ENCODE assay signal across 8 cellular contexts in the genomic region with DNA sequence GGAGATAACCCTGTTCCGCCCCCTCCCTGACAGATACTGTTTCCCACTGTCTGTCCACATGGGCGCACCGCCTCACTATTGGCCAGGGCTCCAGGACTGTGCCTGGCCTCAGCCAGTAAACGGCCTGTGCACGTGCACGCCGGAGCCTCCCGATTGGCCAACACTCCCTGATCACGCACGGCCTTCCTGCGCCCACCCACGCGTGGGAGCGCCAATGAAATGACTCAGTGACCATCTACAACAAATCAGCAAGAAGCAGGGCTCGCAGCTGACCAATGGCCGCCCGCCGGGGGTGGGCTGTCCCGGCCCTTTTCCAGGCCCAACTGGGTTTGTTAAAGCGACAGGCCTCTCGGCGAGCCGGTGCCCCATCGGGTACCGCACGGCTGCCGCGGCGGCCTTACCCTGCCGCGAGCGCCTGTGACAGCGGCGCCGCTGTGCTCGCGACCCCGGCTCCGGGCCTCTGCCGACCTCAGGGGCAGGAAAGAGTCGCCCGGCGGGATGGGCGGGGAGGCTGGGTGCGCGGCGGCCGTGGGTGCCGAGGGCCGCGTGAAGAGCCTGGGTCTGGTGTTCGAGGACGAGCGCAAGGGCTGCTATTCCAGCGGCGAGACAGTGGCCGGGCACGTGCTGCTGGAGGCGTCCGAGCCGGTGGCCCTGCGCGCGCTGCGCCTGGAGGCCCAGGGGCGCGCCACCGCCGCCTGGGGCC. TPM values are rescaled to one million over a fixed set of nuclear protein-coding genes. Genes with fewer than 3 reads are reported as not detected.
DNase-seq lines count a peak whose midpoint lies in the region; ATAC-seq and TF ChIP-seq lines count a peak whose summit lies in the region.

Gene ARRDC4, plus strand, starts transcription at position 340 of the 703 bp plus-strand sequence. Its CDS starts 159 bp downstream, at position 499.

- H3K4me3 Mint-ChIP-seq in CD14-positive monocyte, result peak within 1 kb of the TSS; percentile 84 to 93
- peak within 1 kb of the TSS; percentile 76 for H3K4me3 Mint-ChIP-seq in activated T-cell treated with anti-CD3 and anti-CD28 coated beads, Interleukin-2, amount 50 U/mL, for 24 hours

- H3K27ac ChIP-seq in HUES48 (ENCODE audit: low read depth, low read length), result no peak within 1 kb of the TSS

- H3K27ac Mint-ChIP-seq in CD14-positive monocyte, result peak within 1 kb of the TSS; percentile 82 to 96 (median 91)
- H3K27ac Mint-ChIP-seq in activated T-cell treated with anti-CD3 and anti-CD28 coated beads, Interleukin-2, amount 50 U/mL, for 24 hours, result peak within 1 kb of the TSS; percentile 86

- peak; percentile 94 for ATAC-seq in GM21381 (IDR thresholded peaks at IDR 0.05; ENCODE audit: unreplicated experiment)

- intact Hi-C loops in CD14-positive monocyte (cut with micrococcal nuclease), result no loop called here

- H3K9me3 Mint-ChIP-seq in CD14-positive monocyte, result peaks cover 0 to 4% (median 0%) of the 10 kb centered on the region in 7 donors
- H3K9me3 Mint-ChIP-seq in activated T-cell treated with anti-CD3 and anti-CD28 coated beads, Interleukin-2, amount 50 U/mL, for 24 hours, result no peaks in the 10 kb centered on the region

- peak within 1 kb of the TSS; percentile 11; the same call in 1 of the 2 replicates for H3K9ac ChIP-seq in HUES48 (ENCODE audit: low read depth, low read length)

- peaks cover 39% of the 10 kb centered on the region for H3K4me1 Mint-ChIP-seq in CD14-positive monocyte
- H3K4me1 Mint-ChIP-seq in activated T-cell treated with anti-CD3 and anti-CD28 coated beads, Interleukin-2, amount 50 U/mL, for 24 hours (ENCODE audit: low read depth), result peaks cover 20% of the 10 kb centered on the region

- H3K36me3 ChIP-seq in HUES48 (ENCODE audit: control insufficient read depth, insufficient read depth, low read length), result no peaks in the 10 kb centered on the region

- peaks cover 10% of the 10 kb centered on the region in 2 donors for H3K36me3 Mint-ChIP-seq in CD14-positive monocyte
- no peaks in the 10 kb centered on the region for H3K36me3 Mint-ChIP-seq in activated T-cell treated with anti-CD3 and anti-CD28 coated beads, Interleukin-2, amount 50 U/mL, for 24 hours (ENCODE audit: low read depth)

- H3K4me3 ChIP-seq in HUES48 (ENCODE audit: low read depth, low read length), result peak within 1 kb of the TSS; percentile 72
- H3K4me3 ChIP-seq in epithelial cell of proximal tubule (ENCODE audit: low read depth, low read length), result peak within 1 kb of the TSS; percentile 92
- peak within 1 kb of the TSS; percentile 64 for H3K4me3 ChIP-seq in mononuclear cell (ENCODE audit: low read length)

- H3K27me3 ChIP-seq in HUES48 (ENCODE audit: control insufficient read depth, insufficient read depth, low read length), result no peaks in the 10 kb centered on the region; the same call in 1 of the 2 replicates
- no peaks in the 10 kb centered on the region for H3K27me3 ChIP-seq in mononuclear cell (ENCODE audit: insufficient read depth, low read length)

- DNase-seq in CD14-positive monocyte (ENCODE audit: low spot score), result peak; percentile 100
- DNase-seq in OCI-M1 (lab: John Stamatoyannopoulos, UW), result peak; percentile 99
- peak; percentile 95 for DNase-seq in activated T-cell treated with anti-CD3 and anti-CD28 coated beads, Interleukin-2, amount 50 U/mL, for 24 hours
- peak; percentile 93 for DNase-seq in epithelial cell of proximal tubule (ENCODE audit: low read depth)
- peak; percentile 96 for DNase-seq in stimulated activated CD8-positive, alpha-beta memory T cell treated with anti-CD3 and anti-CD28 coated beads, Interleukin-15, amount 100 ng/mL, for 48 hours (ENCODE audit: low read depth in 2 of 2)

- peaks cover 3% of the 10 kb centered on the region; the same call in 1 of the 2 replicates for H3K4me1 ChIP-seq in HUES48 (ENCODE audit: control insufficient read depth, insufficient read depth, low read length)
- peaks cover 26% of the 10 kb centered on the region for H3K4me1 ChIP-seq in mononuclear cell (ENCODE audit: insufficient read depth, low read length)

- peaks cover 0 to 4% (median 0%) of the 10 kb centered on the region in 3 donors for H3K27me3 Mint-ChIP-seq in CD14-positive monocyte (ENCODE audit: low read depth in 3 of 3)
- peaks cover 13% of the 10 kb centered on the region for H3K27me3 Mint-ChIP-seq in activated T-cell treated with anti-CD3 and anti-CD28 coated beads, Interleukin-2, amount 50 U/mL, for 24 hours

- no peaks in the 10 kb centered on the region for H3K9me3 ChIP-seq in HUES48 (ENCODE audit: control insufficient read depth, insufficient read depth, low read length)
- H3K9me3 ChIP-seq in mononuclear cell (ENCODE audit: low read depth, low read length), result no peaks in the 10 kb centered on the region

- TF ChIP-seq CTCF in CD14-positive monocyte (IDR thresholded peaks at IDR 0.05) (no peak), epithelial cell of proximal tubule (conservative IDR thresholded peaks at IDR 0.05; ENCODE audit: low read depth, low read length) (no peak)

RNA-seq across cellular contexts. Expression of gene ARRDC4, which starts in this region (rescaled TPM):
- 10 to 100 TPM; 13.0 to 19.0 TPM for polyA plus RNA-seq in CD14-positive monocyte
- total RNA-seq in epithelial cell of proximal tubule, result 2.0 and 18.3 TPM in 2 replicates
- total RNA-seq in mononuclear cell, result 22.6 TPM
